1 cellular context compared by ENCODE assay signal in genomic region chr10:81036257-81036656, GRCh38.
A peak's percentile ranks its signal among the peaks of the same experiment; 100 is the strongest.
TF ChIP-seq lines count a peak whose summit lies in the region.

No MANE protein-coding gene starts in this region.

TF ChIP-seq in GM12878, 131 proteins besides CTCF, POLR2A, EP300 and RAD21 (continued from another document and continues in another):
- TF ChIP-seq ZBTB11 (CRISPR knock-in tag; IDR thresholded peaks at IDR 0.05), result no peak
- TF ChIP-seq FOS (IDR thresholded peaks at IDR 0.05; ENCODE audit: borderline replicate concordance, extremely low read depth, insufficient read length), result no peak
- TF ChIP-seq TAF1 (IDR thresholded peaks at IDR 0.05; ENCODE audit: borderline replicate concordance, low read depth, low read length), result no peak
- no peak for TF ChIP-seq SMARCA5 (IDR thresholded peaks at IDR 0.05)
- TF ChIP-seq LARP7 (IDR thresholded peaks at IDR 0.05), result no peak
- no peak for TF ChIP-seq KDM1A (IDR thresholded peaks at IDR 0.05; ENCODE audit: borderline replicate concordance)
- TF ChIP-seq ZNF592 (IDR thresholded peaks at IDR 0.05), result no peak
- TF ChIP-seq MLLT1 (IDR thresholded peaks at IDR 0.05), result peak; percentile 69; the same call in 1 of the 2 replicates
- TF ChIP-seq ZSCAN29 (IDR thresholded peaks at IDR 0.05), result no peak
- TF ChIP-seq EED (IDR thresholded peaks at IDR 0.05; ENCODE audit: low read depth), result 0 out of 2 replicates have a peak, but pooled peaks have one; percentile 60
- TF ChIP-seq SUZ12 (IDR thresholded peaks at IDR 0.05; ENCODE audit: unreplicated experiment), result no peak
- TF ChIP-seq HCFC1 (IDR thresholded peaks at IDR 0.05; ENCODE audit: low read length), result no peak
- TF ChIP-seq ATF2 (IDR thresholded peaks at IDR 0.05; ENCODE audit: low read length), result peak; percentile 88
- TF ChIP-seq ZNF24 (IDR thresholded peaks at IDR 0.05), result 0 out of 2 replicates have a peak, but pooled peaks have one; percentile 15
- TF ChIP-seq ZNF274 (IDR thresholded peaks at IDR 0.05; ENCODE audit: insufficient read depth, insufficient read length), result no peak
- TF ChIP-seq SMC3 (IDR thresholded peaks at IDR 0.05; ENCODE audit: borderline replicate concordance, low read length), result no peak; the same call in 1 of the 2 replicates
- TF ChIP-seq POU2F2 (IDR thresholded peaks at IDR 0.05; ENCODE audit: borderline replicate concordance, low read depth, low read length), result peak; percentile 68; the same call in 1 of the 3 replicates
- 0 out of 2 replicates have a peak, but pooled peaks have one; percentile 29 for TF ChIP-seq GABPA (IDR thresholded peaks at IDR 0.05; ENCODE audit: low read depth)
- TF ChIP-seq ZBTB33 (IDR thresholded peaks at IDR 0.05), result no peak
- peak; percentile 98 for TF ChIP-seq RUNX3 (IDR thresholded peaks at IDR 0.05; ENCODE audit: low read length)
- TF ChIP-seq NRF1 (conservative IDR thresholded peaks at IDR 0.05; ENCODE audit: low read depth, low read length), result no peak
- peak; percentile 40 for TF ChIP-seq SMAD1 (IDR thresholded peaks at IDR 0.05; ENCODE audit: low read depth, partially characterized antibody)
- 0 out of 4 replicates have a peak, but pooled peaks of 1 of the 2 experiments have one; percentile 53 for TF ChIP-seq CEBPB (IDR thresholded peaks at IDR 0.05; ENCODE audit: borderline replicate concordance in 1 of 2, low read depth in 2 of 2, low read length in 2 of 2)
- TF ChIP-seq TCF7 (IDR thresholded peaks at IDR 0.05; ENCODE audit: borderline replicate concordance), result no peak
- TF ChIP-seq ZNF687 (IDR thresholded peaks at IDR 0.05), result no peak
- no peak for TF ChIP-seq YY1 (IDR thresholded peaks at IDR 0.05; ENCODE audit: low read depth, low read length)
- no peak for TF ChIP-seq TCF3 (IDR thresholded peaks at IDR 0.05; ENCODE audit: borderline replicate concordance, insufficient read depth, low read depth, low read length)
- TF ChIP-seq RB1 (IDR thresholded peaks at IDR 0.05; ENCODE audit: borderline replicate concordance), result no peak
- no peak for TF ChIP-seq BRCA1 (IDR thresholded peaks at IDR 0.05; ENCODE audit: low read depth, low read length)
- TF ChIP-seq SP1 (IDR thresholded peaks at IDR 0.05; ENCODE audit: low read depth, low read length), result peak; percentile 28
- no peak for TF ChIP-seq REST (IDR thresholded peaks at IDR 0.05; ENCODE audit: low read depth, low read length)
- no peak for TF ChIP-seq SREBF2 (IDR thresholded peaks at IDR 0.05; ENCODE audit: low read length)
- peak in 1 of 2 experiments; percentile 65; a peak in 1 of 4 replicates for TF ChIP-seq ETV6 (conservative IDR thresholded peaks at IDR 0.05 in 1 of 2, IDR thresholded peaks at IDR 0.05 in 1 of 2; ENCODE audit: borderline replicate concordance in 1 of 2, low read depth in 1 of 2)
- no peak for TF ChIP-seq CHD1 (IDR thresholded peaks at IDR 0.05; ENCODE audit: low read depth, low read length)
- no peak for TF ChIP-seq USF2 (IDR thresholded peaks at IDR 0.05; ENCODE audit: borderline replicate concordance, low read depth, low read length)
- no peak for TF ChIP-seq NFYA (IDR thresholded peaks at IDR 0.05; ENCODE audit: borderline replicate concordance, low read depth, low read length)
- TF ChIP-seq MAX (IDR thresholded peaks at IDR 0.05; ENCODE audit: low read depth, low read length), result no peak
